In genomic region chr3:157146664-157147082, GRCh38 we compare ENCODE assay signal across 20 cellular contexts. TPM values are rescaled to one million over a fixed set of nuclear protein-coding genes. Genes with fewer than 3 reads are reported as not detected.
DNase-seq lines count a peak whose midpoint lies in the region; ATAC-seq, FAIRE-seq and TF ChIP-seq lines count a peak whose summit lies in the region.
"Had no signal": no experiment of that assay in that cellular context is flagged by ENCODE, and none has a peak within 500 bp of the region (broad histone marks: within the 10 kb centered on the region; RNA-seq: fewer than 3 reads in every experiment).

No MANE protein-coding gene starts in this region.

- H4K8ac ChIP-seq in IMR-90 (ENCODE audit: low read depth in 2 of 2, low read length in 2 of 2), result no peak overlapping the region

- H3K9me3 ChIP-seq in IMR-90 (ENCODE audit: control insufficient read depth, insufficient read depth, low read length), result no peaks in the 10 kb centered on the region
- no peaks in the 10 kb centered on the region for H3K9me3 ChIP-seq in astrocyte (ENCODE audit: insufficient read depth, low read depth, low read length)
- H3K9me3 ChIP-seq in uterus, result no peaks in the 10 kb centered on the region
- H3K9me3 ChIP-seq: ascending aorta, heart right ventricle had no signal

- POLR2A ChIA-PET in IMR-90 (lab: Charles Lee; ENCODE audit: unreplicated experiment), result interaction anchor here (1.0 kb wide), 1 partner anchor 14 kb away, joined by 4 read pairs; no protein-coding TSS in a partner anchor

- H3K79me2 ChIP-seq in astrocyte (ENCODE audit: insufficient read depth, low read length), result peaks cover 1% of the 10 kb centered on the region

- CTCF ChIA-PET in activated CD8-positive, alpha-beta memory T cell treated with anti-CD3 and anti-CD28 coated beads, Interleukin-2, amount 10 ng/mL, durations not matched to agents 7 days and 5 days (lab: Charles Lee), result interaction anchor here (0.9 to 6.5 kb wide), 3 partner anchors 9 to 29 kb away, joined by 3 to 51 read pairs (median 4); no protein-coding TSS in a partner anchor
- CTCF ChIA-PET in IMR-90 (lab: Yijun Ruan, JAX), result interaction anchor here (0.6 kb wide), 1 partner anchor 143 kb away, joined by 4 read pairs; no protein-coding TSS in a partner anchor

- dilution Hi-C loops in IMR-90 (cut with HindIII; ENCODE audit: low sequenced_read_pairs, unreplicated experiment), result no loop called here

- H3K79me1 ChIP-seq in IMR-90 (ENCODE audit: low read depth in 1 of 2, low read length in 2 of 2), result peaks cover 26 to 29% of the 10 kb centered on the region in 2 experiments

- peak overlapping the region; percentile 30 for H3K27ac Mint-ChIP-seq in activated CD8-positive, alpha-beta memory T cell treated with anti-CD3 and anti-CD28 coated beads, Interleukin-2, amount 10 ng/mL, durations not matched to agents 7 days and 5 days
- H3K27ac Mint-ChIP-seq in astrocyte (ENCODE audit: unreplicated experiment), result peak overlapping the region; percentile 62
- H3K27ac Mint-ChIP-seq in natural killer cell, result peak overlapping the region; percentile 47 to 69
- H3K27ac Mint-ChIP-seq: stimulated activated naive B cell treated with anti-CD40 and anti-IgM and Interleukin-4, amounts not matched to agents 10 μg/mL and 1 μg/mL and 100 μg/mL, for 72 hours had no signal

- in situ Hi-C loops in IMR-90 (cut with MboI; ENCODE audit: low sequenced_read_pairs), result loop anchor here (25.0 kb wide), 1 partner anchor 1159 kb away; no protein-coding TSS in a partner anchor

- H4K20me1 ChIP-seq in IMR-90 (ENCODE audit: insufficient read depth, low read length) (peaks cover 22% of the 10 kb centered on the region), astrocyte (ENCODE audit: insufficient read depth, low read length) (peaks cover 42% of the 10 kb centered on the region)

- no peaks in the 10 kb centered on the region for H3K27me3 ChIP-seq in IMR-90 (ENCODE audit: control insufficient read depth, insufficient read depth, low read length)
- no peaks in the 10 kb centered on the region for H3K27me3 ChIP-seq in astrocyte (ENCODE audit: insufficient read depth, low read length)
- H3K27me3 ChIP-seq in uterus, result no peaks in the 10 kb centered on the region
- H3K27me3 ChIP-seq: ascending aorta, heart right ventricle had no signal

- H3K4me1 Mint-ChIP-seq in activated CD8-positive, alpha-beta memory T cell treated with anti-CD3 and anti-CD28 coated beads, Interleukin-2, amount 10 ng/mL, durations not matched to agents 7 days and 5 days, result peaks cover 35% of the 10 kb centered on the region
- H3K4me1 Mint-ChIP-seq in astrocyte (ENCODE audit: low read depth, unreplicated experiment) (peaks cover 19% of the 10 kb centered on the region), natural killer cell (peaks cover 31% of the 10 kb centered on the region in 2 donors)

- H4K5ac ChIP-seq in IMR-90 (ENCODE audit: low read depth, low read length), result no peak overlapping the region

- no peak overlapping the region for H3K56ac ChIP-seq in IMR-90 (ENCODE audit: extremely low read depth, insufficient read depth, low read length)

- BruUV-seq in IMR-90 (replicated peaks; lab: Mats Ljungman, UMichigan), result no TSS peak

- H2BK5ac ChIP-seq in IMR-90 (ENCODE audit: low read depth, low read length, poor library complexity, severe bottlenecking), result no peak overlapping the region

- no peak overlapping the region for H3K14ac ChIP-seq in IMR-90 (replicated peaks; ENCODE audit: low read depth, low read length)

- H3K9me3 Mint-ChIP-seq in activated CD8-positive, alpha-beta memory T cell treated with anti-CD3 and anti-CD28 coated beads, Interleukin-2, amount 10 ng/mL, durations not matched to agents 7 days and 5 days (ENCODE audit: low read depth), result no peaks in the 10 kb centered on the region
- H3K9me3 Mint-ChIP-seq in astrocyte (ENCODE audit: unreplicated experiment) (no peaks in the 10 kb centered on the region), natural killer cell (no peaks in the 10 kb centered on the region)
- H3K9me3 Mint-ChIP-seq: stimulated activated naive B cell treated with anti-CD40 and anti-IgM and Interleukin-4, amounts not matched to agents 10 μg/mL and 1 μg/mL and 100 μg/mL, for 72 hours had no signal

- H3K9me1 ChIP-seq in IMR-90 (ENCODE audit: insufficient read depth, low read length), result peaks cover 3% of the 10 kb centered on the region

- no peak overlapping the region for H3K18ac ChIP-seq in IMR-90 (ENCODE audit: low read depth, low read length)

- no peak overlapping the region for H2BK15ac ChIP-seq in IMR-90 (ENCODE audit: low read depth, low read length)

- H3K23ac ChIP-seq in IMR-90 (ENCODE audit: low read depth, low read length), result no peak overlapping the region

- no peak overlapping the region for H2BK20ac ChIP-seq in IMR-90 (ENCODE audit: low read depth, low read length)

- intact Hi-C loops in IMR-90 (cut with micrococcal nuclease), result no loop called here
- intact Hi-C loops in natural killer cell (cut with micrococcal nuclease), result no loop called here
- intact Hi-C loops in uterus (cut with DNase I; ENCODE audit: low total_unique reads), result no loop called here

- no peak overlapping the region for H4K91ac ChIP-seq in IMR-90 (ENCODE audit: insufficient read depth, low read depth, low read length)

- TF ChIP-seq POLR2A in IMR-90 (IDR thresholded peaks at IDR 0.05; ENCODE audit: low read depth, low read length) (peak; percentile 59), uterus (IDR thresholded peaks at IDR 0.05) (no peak)

- H2AK9ac ChIP-seq in IMR-90 (replicated peaks; ENCODE audit: low read depth, low read length, poor library complexity), result no peak overlapping the region

- H2AK5ac ChIP-seq in IMR-90 (ENCODE audit: low read depth, low read length), result no peak overlapping the region

- no peak overlapping the region for H2BK120ac ChIP-seq in IMR-90 (ENCODE audit: low read depth, low read length)

- H3K9ac ChIP-seq in IMR-90 (ENCODE audit: low read depth, low read length), result no peak overlapping the region
- no peak overlapping the region for H3K9ac ChIP-seq in astrocyte (ENCODE audit: low read length)

- H3K36me3 Mint-ChIP-seq in activated CD8-positive, alpha-beta memory T cell treated with anti-CD3 and anti-CD28 coated beads, Interleukin-2, amount 10 ng/mL, durations not matched to agents 7 days and 5 days, result peaks cover 80% of the 10 kb centered on the region
- H3K36me3 Mint-ChIP-seq in astrocyte (ENCODE audit: low read depth, unreplicated experiment) (peaks cover 12% of the 10 kb centered on the region), natural killer cell (peaks cover 79% of the 10 kb centered on the region)

- peaks cover 54% of the 10 kb centered on the region for H3K36me3 ChIP-seq in IMR-90 (ENCODE audit: control insufficient read depth, insufficient read depth, low read length)
- peaks cover 70% of the 10 kb centered on the region for H3K36me3 ChIP-seq in astrocyte (ENCODE audit: insufficient read depth, low read length)
- peaks cover 0 to 4% of the 10 kb centered on the region in 2 donors for H3K36me3 ChIP-seq in uterus

- H3K27ac ChIP-seq in IMR-90 (ENCODE audit: insufficient read depth, low read length), result no peak overlapping the region
- no peak overlapping the region for H3K27ac ChIP-seq in astrocyte (ENCODE audit: low read depth, low read length)
- no peak overlapping the region for H3K27ac ChIP-seq in uterus
- H3K27ac ChIP-seq: ascending aorta, coronary artery, heart right ventricle, skin epidermis had no signal

- no peak overlapping the region for H2AFZ ChIP-seq in IMR-90 (replicated peaks; ENCODE audit: low read length, poor library complexity)
- H2AFZ ChIP-seq in astrocyte (ENCODE audit: low read depth, low read length), result no peak overlapping the region

- H3K4me3 ChIP-seq in IMR-90 (ENCODE audit: insufficient read depth, low read depth, low read length), result no peak overlapping the region
- no peak overlapping the region for H3K4me3 ChIP-seq in astrocyte (ENCODE audit: insufficient read depth, low read depth, low read length)
- H3K4me3 ChIP-seq in uterus, result no peak overlapping the region
- H3K4me3 ChIP-seq: ascending aorta, coronary artery, heart right ventricle, skin epidermis had no signal

- peak; percentile 13 for ATAC-seq in activated CD8-positive, alpha-beta memory T cell treated with anti-CD3 and anti-CD28 coated beads, Interleukin-2, amount 10 ng/mL, durations not matched to agents 7 days and 5 days
- ATAC-seq in IMR-90 (ENCODE audit: low read depth) (no peak), natural killer cell (no peak), GM18520 (IDR thresholded peaks at IDR 0.05; ENCODE audit: unreplicated experiment) (no peak), HG02759 (IDR thresholded peaks at IDR 0.05; ENCODE audit: unreplicated experiment) (no peak)
- ATAC-seq: stimulated activated naive B cell treated with anti-CD40 and anti-IgM and Interleukin-4, amounts not matched to agents 10 μg/mL and 1 μg/mL and 100 μg/mL, for 72 hours had no signal

- no peak for TF ChIP-seq RAD21 in IMR-90 (IDR thresholded peaks at IDR 0.05; ENCODE audit: low read length)

- no peak overlapping the region for H3K4me2 ChIP-seq in IMR-90 (ENCODE audit: low read depth, low read length)
- no peak overlapping the region for H3K4me2 ChIP-seq in astrocyte (ENCODE audit: low read length)

- H3K4me1 ChIP-seq in IMR-90 (ENCODE audit: control insufficient read depth, insufficient read depth, low read length) (peaks cover 1% of the 10 kb centered on the region; the same call in 1 of the 2 replicates), astrocyte (ENCODE audit: insufficient read depth, low read length) (no peaks in the 10 kb centered on the region), uterus (no peaks in the 10 kb centered on the region)
- H3K4me1 ChIP-seq: ascending aorta had no signal

- no peak overlapping the region for H3K4ac ChIP-seq in IMR-90 (ENCODE audit: low read depth, low read length)

- DNase-seq in activated CD8-positive, alpha-beta memory T cell treated with anti-CD3 and anti-CD28 coated beads, Interleukin-2, amount 10 ng/mL, durations not matched to agents 7 days and 5 days, result no peak
- no peak for DNase-seq in activated CD8-positive, alpha-beta memory T cell treated with anti-CD3 and anti-CD28 coated beads for 24 hours
- no peak for DNase-seq in IMR-90
- no peak for DNase-seq in astrocyte (ENCODE audit: low read depth)
- no peak for DNase-seq in natural killer cell
- no peak for DNase-seq in uterus
- DNase-seq: activated CD4-positive, alpha-beta T cell treated with anti-CD3 and anti-CD28 coated beads for 4 hours; activated T-cell treated with anti-CD3 and anti-CD28 coated beads, Interleukin-2, amount 50 U/mL, for 48 hours; CD4-positive, alpha-beta memory T cell; heart right ventricle; islet precursor cell; NCI-H1436; NCI-H446; SHP77; stimulated activated naive B cell treated with anti-CD40 and anti-IgM and Interleukin-4, amounts not matched to agents 10 μg/mL and 1 μg/mL and 100 μg/mL, for 72 hours had no signal

- FAIRE-seq in astrocyte (lab: Jason Lieb, UNC), result no peak

- TF ChIP-seq CTCF in IMR-90 (conservative IDR thresholded peaks at IDR 0.05; ENCODE audit: low read depth, low read length), result no peak
- TF ChIP-seq CTCF in astrocyte (IDR thresholded peaks at IDR 0.05; ENCODE audit: insufficient read depth, low read depth, low read length), result no peak
- TF ChIP-seq CTCF in natural killer cell (IDR thresholded peaks at IDR 0.05), result no peak
- TF ChIP-seq CTCF in uterus (IDR thresholded peaks at IDR 0.05), result no peak

- H3K4me3 Mint-ChIP-seq in activated CD8-positive, alpha-beta memory T cell treated with anti-CD3 and anti-CD28 coated beads, Interleukin-2, amount 10 ng/mL, durations not matched to agents 7 days and 5 days, result no peak overlapping the region
- H3K4me3 Mint-ChIP-seq in astrocyte (ENCODE audit: unreplicated experiment) (peak overlapping the region; percentile 31), natural killer cell (peak overlapping the region; percentile 26)
- H3K4me3 Mint-ChIP-seq: stimulated activated naive B cell treated with anti-CD40 and anti-IgM and Interleukin-4, amounts not matched to agents 10 μg/mL and 1 μg/mL and 100 μg/mL, for 72 hours had no signal

- H3K27me3 Mint-ChIP-seq in activated CD8-positive, alpha-beta memory T cell treated with anti-CD3 and anti-CD28 coated beads, Interleukin-2, amount 10 ng/mL, durations not matched to agents 7 days and 5 days, result no peaks in the 10 kb centered on the region
- H3K27me3 Mint-ChIP-seq in astrocyte (ENCODE audit: low read depth, unreplicated experiment) (no peaks in the 10 kb centered on the region), natural killer cell (ENCODE audit: low read depth in 2 of 2) (no peaks in the 10 kb centered on the region)
- H3K27me3 Mint-ChIP-seq: CD4-positive, alpha-beta memory T cell; stimulated activated naive B cell treated with anti-CD40 and anti-IgM and Interleukin-4, amounts not matched to agents 10 μg/mL and 1 μg/mL and 100 μg/mL, for 72 hours had no signal

RNA-seq across cellular contexts. Expression of gene CCNL1, which starts 13.3 kb away (rescaled TPM):
- total RNA-seq in activated CD8-positive, alpha-beta memory T cell treated with anti-CD3 and anti-CD28 coated beads, Interleukin-2, amount 10 ng/mL, durations not matched to agents 7 days and 5 days, result 100 to 1,000 TPM; 166 to 254 TPM
- 60.9 and 156 TPM in 2 replicates for total RNA-seq in IMR-90 (2012; rRNA removed)
- polyA plus RNA-seq in IMR-90 (2012; rRNA removed), result 70.4 and 83.3 TPM in 2 replicates
- 20.1 and 20.2 TPM in 2 replicates for polyA plus RNA-seq in IMR-90 (2012; cell fraction: cytosol; rRNA removed)
- 533 and 1,043 TPM in 2 replicates for polyA plus RNA-seq in IMR-90 (2012; cell fraction: nucleus; rRNA removed; ENCODE audit: low replicate concordance)
- 63.2 and 66.8 TPM in 2 replicates for total RNA-seq in astrocyte
- total RNA-seq in natural killer cell, result 1,000 to 10,000 TPM; 1,104 to 1,331 (median 1,220) TPM
- total RNA-seq in uterus, result 100 to 1,000 TPM; 100 to 252 (median 155) TPM
